29 cellular contexts compared by ENCODE assay signal in the genomic region with DNA sequence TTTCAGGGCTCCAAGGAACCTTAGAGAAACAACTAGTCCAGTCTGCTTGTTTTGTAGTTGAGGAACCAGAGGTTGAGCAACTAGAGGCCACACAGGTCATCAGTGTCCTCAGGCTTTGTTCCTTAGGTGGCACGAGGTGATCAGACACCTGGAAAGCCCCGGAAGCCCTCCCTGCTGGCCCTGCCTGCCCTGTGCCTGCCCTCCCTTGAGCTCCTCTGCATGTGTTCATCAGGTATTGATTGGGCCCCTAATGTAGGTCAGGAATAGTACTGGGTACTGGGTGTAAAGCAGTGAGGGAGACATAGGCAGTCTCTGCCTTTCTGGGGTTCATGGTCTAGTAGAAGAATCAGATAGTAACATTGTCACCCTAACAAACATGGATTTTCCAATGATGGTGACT.
"Had no signal": no experiment of that assay in that cellular context is flagged by ENCODE, and none has a peak within 500 bp of the region (broad histone marks: within the 10 kb centered on the region; RNA-seq: fewer than 3 reads in every experiment).

No MANE protein-coding gene starts in this region.

- H3K27ac ChIP-seq: ascending aorta, brain microvascular endothelial cell, coronary artery, esophagus muscularis mucosa, foreskin keratinocyte, gastrocnemius medialis, WERI-Rb-1 had no signal

- H3K27me3 ChIP-seq: ascending aorta, brain microvascular endothelial cell, esophagus muscularis mucosa, foreskin keratinocyte, gastrocnemius medialis had no signal

- FAIRE-seq: bronchial epithelial cell had no signal

- H3K4me1 ChIP-seq: foreskin keratinocyte, gastrocnemius medialis had no signal

- H3K4me3 ChIP-seq: ascending aorta, coronary artery, dorsolateral prefrontal cortex, esophagus muscularis mucosa, gastrocnemius medialis had no signal

- ATAC-seq: activated CD4-positive, CD25-positive, alpha-beta regulatory T cell treated with anti-CD3 and anti-CD28 coated beads, Interleukin-2, amount 50 U/mL, for 24 hours; activated CD8-positive, alpha-beta T cell treated with anti-CD3 and anti-CD28 coated beads for 36 hours; activated naive CD4-positive, alpha-beta T cell treated with anti-CD3 and anti-CD28 coated beads, Interleukin-2, amount 50 U/mL, for 72 hours; activated T-cell treated with anti-CD3 and anti-CD28 coated beads, Interleukin-2, amount 50 U/mL, for 4 hours; activated T-helper 17 cell treated with anti-CD3 and anti-CD28 coated beads, Interleukin-2, amount 50 U/mL, for 72 hours; foreskin keratinocyte; gastrocnemius medialis; T-helper 17 cell had no signal

- H3K9me3 ChIP-seq: ascending aorta, esophagus muscularis mucosa, gastrocnemius medialis had no signal

- DNase-seq: activated B cell treated with CpG ODN at 0.5 μM for 24 hours; activated CD4-positive, alpha-beta T cell treated with anti-CD3 and anti-CD28 coated beads for 48 hours; activated CD4-positive, alpha-beta T cell treated with anti-CD3 and anti-CD28 coated beads, Interleukin-2, amount 50 U/mL, for 1 hour; activated CD4-positive, alpha-beta T cell treated with anti-CD3 and anti-CD28 coated beads, Interleukin-2, amount 50 U/mL, for 48 hours; activated CD8-positive, alpha-beta memory T cell treated with anti-CD3 and anti-CD28 coated beads for 24 hours; activated CD8-positive, alpha-beta T cell treated with anti-CD3 and anti-CD28 coated beads for 36 hours; activated effector memory CD4-positive, alpha-beta T cell treated with Interleukin-2 at 50 U/mL for 16 hours; activated gamma-delta T cell treated with Interleukin-2 at 50 U/mL for 16 hours; activated naive CD4-positive, alpha-beta T cell treated with Interleukin-2 at 50 U/mL for 16 hours; activated naive CD8-positive, alpha-beta T cell treated with anti-CD3 and anti-CD28 coated beads, Interleukin-2, amount 10 ng/mL, durations not matched to agents 7 days and 5 days; activated T-cell treated with anti-CD3 and anti-CD28 coated beads, Interleukin-2, amount 50 U/mL, for 4 hours; brain microvascular endothelial cell; dorsolateral prefrontal cortex; effector memory CD4-positive, alpha-beta T cell; endodermal cell; foreskin keratinocyte; gastrocnemius medialis; head of caudate nucleus; T-helper 1 cell; T-helper 17 cell; T1000; WERI-Rb-1 had no signal

- H3K36me3 ChIP-seq: ascending aorta, brain microvascular endothelial cell, esophagus muscularis mucosa, gastrocnemius medialis, WERI-Rb-1 had no signal
